Comparison of ENCODE assay signal across 9 cellular contexts in the genomic region with DNA sequence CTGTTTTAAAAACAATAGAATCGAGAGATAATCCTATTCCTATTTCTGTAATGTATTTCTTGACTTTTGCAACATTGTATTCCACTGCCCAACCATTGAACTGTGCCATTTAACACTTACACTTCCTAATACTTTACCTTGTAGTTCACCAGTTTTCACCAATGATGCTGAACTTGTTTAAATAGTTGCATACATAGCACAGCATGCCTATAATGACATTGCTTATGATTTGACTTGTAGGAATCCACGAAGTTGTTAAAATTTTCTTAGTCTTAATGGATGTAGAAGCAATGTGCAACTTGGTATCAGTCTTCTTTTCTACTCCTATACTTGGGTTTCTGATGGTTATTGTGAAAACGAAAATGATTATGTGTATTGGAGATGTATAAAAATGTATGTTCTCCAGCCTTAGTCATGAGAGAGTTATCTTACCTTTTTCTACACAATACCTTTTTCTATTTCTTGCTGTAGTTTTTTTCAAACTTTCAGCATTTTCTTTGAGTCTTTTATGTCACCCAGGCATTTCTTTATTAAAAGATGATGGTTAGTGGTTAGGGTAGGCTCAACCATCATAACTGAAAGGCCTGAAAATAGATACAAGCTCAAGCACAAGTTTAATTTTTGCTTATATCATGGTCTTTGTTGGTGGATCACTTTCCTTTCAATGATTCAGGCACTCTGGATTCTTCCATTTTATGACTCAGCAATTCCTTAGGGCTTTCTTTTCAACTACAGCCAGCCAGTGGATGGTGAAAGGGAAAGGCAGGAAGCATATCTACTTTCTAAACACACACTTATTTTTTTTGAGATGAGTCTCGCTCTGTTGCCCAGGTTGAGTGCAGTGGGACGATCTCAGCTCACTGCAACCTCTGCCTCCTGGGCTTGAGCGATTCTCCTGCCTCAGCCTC. TPM values are rescaled to one million over a fixed set of nuclear protein-coding genes. Genes with fewer than 3 reads are reported as not detected.
DNase-seq lines count a peak whose midpoint lies in the region; FAIRE-seq and TF ChIP-seq lines count a peak whose summit lies in the region.
"Had no signal": no experiment of that assay in that cellular context is flagged by ENCODE, and none has a peak within 500 bp of the region (broad histone marks: within the 10 kb centered on the region; RNA-seq: fewer than 3 reads in every experiment).

No MANE protein-coding gene starts in this region.

- H3K36me3 ChIP-seq in GM23248 (ENCODE audit: low read depth) = no peaks in the 10 kb centered on the region
- peaks cover 0 to 5% of the 10 kb centered on the region in 2 donors for H3K36me3 ChIP-seq in ascending aorta
- H3K36me3 ChIP-seq in H7 (replicated peaks; ENCODE audit: control insufficient read depth, insufficient read depth, low read length) = no peaks in the 10 kb centered on the region

- H3F3A ChIP-seq in GM23248 (ENCODE audit: insufficient read depth) = peaks cover 31% of the 10 kb centered on the region

- H4K20me1 ChIP-seq in GM23248 (ENCODE audit: insufficient read depth) = no peaks in the 10 kb centered on the region

- H3K9me3 ChIP-seq in GM23248 (ENCODE audit: low read depth) = no peaks in the 10 kb centered on the region
- no peaks in the 10 kb centered on the region for H3K9me3 ChIP-seq in ascending aorta

- no peak for FAIRE-seq in frontal cortex (lab: Jason Lieb, UNC)

- peak overlapping the region; percentile 58 for H3K4me2 ChIP-seq in GM23248 (ENCODE audit: unreplicated experiment)

- intact Hi-C loops in ascending aorta (cut with DNase I) = no loop called here

- H3K4me1 ChIP-seq in GM23248 (ENCODE audit: insufficient read depth) = peaks cover 38% of the 10 kb centered on the region
- peaks cover 0 to 2% of the 10 kb centered on the region in 2 donors for H3K4me1 ChIP-seq in ascending aorta

- H3K9me2 ChIP-seq in GM23248 (ENCODE audit: insufficient read depth) = no peaks in the 10 kb centered on the region

- DNase-seq in ELR (ENCODE audit: low read depth) (peak; percentile 87), GM23248 (peak; percentile 91), MV-4-11 (lab: John Stamatoyannopoulos, UW) (peak; percentile 37), foreskin melanocyte (peak; percentile 45), frontal cortex (ENCODE audit: low spot score in 2 of 2) (no peak), ascending aorta (ENCODE audit: low spot score in 2 of 2) (no peak), NCI-H2081 treated with DMSO at 0.1 percent for 48 hours (lab: John Stamatoyannopoulos, UW) (no peak), H7 (no peak)
- DNase-seq: NCI-H446 had no signal

- in situ Hi-C loops in GM23248 (cut with MboI) = no loop called here

- H3K27ac ChIP-seq in GM23248 (peak overlapping the region; percentile 83), ascending aorta (peak overlapping the region in 1 of 2 donors; percentile 6)

- H3K9ac ChIP-seq in GM23248 = peak overlapping the region; percentile 29; the same call in 1 of the 2 replicates

- peaks cover 84% of the 10 kb centered on the region for H3K79me2 ChIP-seq in GM23248 (ENCODE audit: insufficient read depth)

- peak overlapping the region; percentile 45 for H2AFZ ChIP-seq in GM23248

- TF ChIP-seq CTCF in ascending aorta (IDR thresholded peaks at IDR 0.05) = no peak

- H3K27me3 ChIP-seq in GM23248 (replicated peaks; ENCODE audit: insufficient read depth) (no peaks in the 10 kb centered on the region), ascending aorta (no peaks in the 10 kb centered on the region), H7 (ENCODE audit: control insufficient read depth, insufficient read depth, low read length) (no peaks in the 10 kb centered on the region)

- H3K4me3 ChIP-seq in GM23248 (peak overlapping the region; percentile 28), ascending aorta (no peak overlapping the region), H7 (ENCODE audit: insufficient read depth, low read depth, low read length) (no peak overlapping the region)

- 91% methylated on average over 6 of the region's 6 CpGs for WGBS in GM23248 (ENCODE audit: low coverage in 1 of 2, low lambda C conversion rate in 2 of 2, missing lambda C conversion rate in 2 of 2), 2 experiments

RNA-seq across cellular contexts. Expression of a gene that starts 9.4 kb away (rescaled TPM):
- 37.7 and 62.3 TPM in 2 replicates for total RNA-seq in GM23248 (2014; rRNA removed; shearing (Covaris generic))
- polyA plus RNA-seq in GM23248 (2016; fragmentation: Nextera tagmentation; extraction: Ambion mirVana) = 16.1 and 18.6 TPM in 2 replicates
- total RNA-seq in frontal cortex (163 TPM), ascending aorta (20.0 TPM)
- total RNA-seq in H7 (2014; rRNA removed; shearing (Covaris generic)) = 49.7 and 58.1 TPM in 2 replicates

Comparison
In these comparisons a context has a peak if more than half of its experiments do, and no peak if none do; other contexts are left out.
1. DNase-seq: peak in ELR (single experiment), GM23248 (single experiment), MV-4-11 (single experiment) and foreskin melanocyte (single experiment); none in frontal cortex (0 of 2), ascending aorta (0 of 2), NCI-H2081 treated with DMSO at 0.1 percent for 48 hours (single experiment) and H7 (single experiment).